In genomic region chr19:3785464-3785937, GRCh38 we compare ENCODE assay signal across 10 cellular contexts. TPM values are rescaled to one million over a fixed set of nuclear protein-coding genes. Genes with fewer than 3 reads are reported as not detected.
DNase-seq lines count a peak whose midpoint lies in the region; ATAC-seq and TF ChIP-seq lines count a peak whose summit lies in the region.
"Had no signal": no experiment of that assay in that cellular context is flagged by ENCODE, and none has a peak within 500 bp of the region (broad histone marks: within the 10 kb centered on the region; RNA-seq: fewer than 3 reads in every experiment).

No MANE protein-coding gene starts in this region.

- H3K27ac ChIP-seq in suprapubic skin (no peak overlapping the region), PC-3 (ENCODE audit: low read length) (no peak overlapping the region)
- H3K27ac ChIP-seq: BLaER1 had no signal

- intact Hi-C loops in activated naive CD4-positive, alpha-beta T cell treated with anti-CD3 and anti-CD28 coated beads for 36 hours (cut with micrococcal nuclease): no loop called here
- intact Hi-C loops in PC-3 (cut with micrococcal nuclease): no loop called here

- no peaks in the 10 kb centered on the region for H3K9me2 ChIP-seq in PC-3 (replicated peaks; ENCODE audit: low read length)

- H3K4me1 ChIP-seq in suprapubic skin (peaks cover 13% of the 10 kb centered on the region), PC-3 (ENCODE audit: insufficient read depth, low read length) (no peaks in the 10 kb centered on the region)

- POLR2A ChIA-PET in PC-3 (lab: Charles Lee; ENCODE audit: unreplicated experiment): no interaction called here

- peak; percentile 36 for ATAC-seq in memory B cell (ENCODE audit: low read depth)
- no peak for ATAC-seq in PC-3

- no peak for TF ChIP-seq EP300 in suprapubic skin (IDR thresholded peaks at IDR 0.05)

- TF ChIP-seq CTCF in suprapubic skin (IDR thresholded peaks at IDR 0.05) (no peak), PC-3 (conservative IDR thresholded peaks at IDR 0.05; ENCODE audit: low read depth, low read length) (no peak)

- peaks cover 5% of the 10 kb centered on the region for H3K4me1 Mint-ChIP-seq in T-helper 1 cell treated with Interleukin-12 subunit alpha and Interleukin-12 subunit beta and Interleukin-4 antibody, amounts not matched to agents 30 μg/mL and 1 μg/mL, for 36 hours (ENCODE audit: low read depth)
- peaks cover 7% of the 10 kb centered on the region for H3K4me1 Mint-ChIP-seq in activated naive CD4-positive, alpha-beta T cell treated with anti-CD3 and anti-CD28 coated beads for 36 hours (ENCODE audit: low read depth)
- peaks cover 4% of the 10 kb centered on the region for H3K4me1 Mint-ChIP-seq in memory B cell

- H3K27me3 ChIP-seq in suprapubic skin: peaks cover 55% of the 10 kb centered on the region
- H3K27me3 ChIP-seq in PC-3 (ENCODE audit: low read length): no peaks in the 10 kb centered on the region

- H3K36me3 ChIP-seq in suprapubic skin (no peaks in the 10 kb centered on the region), PC-3 (ENCODE audit: low read depth, low read length) (no peaks in the 10 kb centered on the region)
- H3K36me3 ChIP-seq: BLaER1 had no signal

- H2AFZ ChIP-seq in PC-3 (ENCODE audit: low read length): no peak overlapping the region

- H4K20me1 ChIP-seq in PC-3 (ENCODE audit: low read length): no peaks in the 10 kb centered on the region

- H3K4me3 ChIP-seq in suprapubic skin: peak overlapping the region; percentile 53
- no peak overlapping the region for H3K4me3 ChIP-seq in PC-3 (ENCODE audit: low read length)
- H3K4me3 ChIP-seq: BLaER1 had no signal

- H3K4me3 Mint-ChIP-seq in T-helper 1 cell treated with Interleukin-12 subunit alpha and Interleukin-12 subunit beta and Interleukin-4 antibody, amounts not matched to agents 30 μg/mL and 1 μg/mL, for 36 hours: peak overlapping the region; percentile 57
- peak overlapping the region; percentile 79 for H3K4me3 Mint-ChIP-seq in activated naive CD4-positive, alpha-beta T cell treated with anti-CD3 and anti-CD28 coated beads for 36 hours
- H3K4me3 Mint-ChIP-seq in memory B cell: peak overlapping the region; percentile 57

- no peaks in the 10 kb centered on the region for H3K79me2 ChIP-seq in PC-3 (ENCODE audit: low read length)

- H3K27me3 Mint-ChIP-seq in T-helper 1 cell treated with Interleukin-12 subunit alpha and Interleukin-12 subunit beta and Interleukin-4 antibody, amounts not matched to agents 30 μg/mL and 1 μg/mL, for 36 hours (ENCODE audit: low read depth): peaks cover 28% of the 10 kb centered on the region
- no peaks in the 10 kb centered on the region for H3K27me3 Mint-ChIP-seq in activated naive CD4-positive, alpha-beta T cell treated with anti-CD3 and anti-CD28 coated beads for 36 hours (ENCODE audit: low read depth)
- peaks cover 15% of the 10 kb centered on the region for H3K27me3 Mint-ChIP-seq in memory B cell

- TF ChIP-seq POLR2A in suprapubic skin (IDR thresholded peaks at IDR 0.05): no peak

- CTCF ChIA-PET in activated naive CD4-positive, alpha-beta T cell treated with anti-CD3 and anti-CD28 coated beads for 36 hours (lab: Charles Lee): interaction anchor here (1.0 kb wide), 1 partner anchor 11 kb away, joined by 3 read pairs; no protein-coding TSS in a partner anchor
- CTCF ChIA-PET in PC-3 (lab: Charles Lee): no interaction called here

- peaks cover 19% of the 10 kb centered on the region for H3K9me3 Mint-ChIP-seq in T-helper 1 cell treated with Interleukin-12 subunit alpha and Interleukin-12 subunit beta and Interleukin-4 antibody, amounts not matched to agents 30 μg/mL and 1 μg/mL, for 36 hours
- H3K9me3 Mint-ChIP-seq in activated naive CD4-positive, alpha-beta T cell treated with anti-CD3 and anti-CD28 coated beads for 36 hours: peaks cover 16% of the 10 kb centered on the region
- H3K9me3 Mint-ChIP-seq in memory B cell: peaks cover 9% of the 10 kb centered on the region

- no peak overlapping the region for H3K4me2 ChIP-seq in PC-3 (ENCODE audit: low read length)

- H3F3A ChIP-seq in PC-3 (ENCODE audit: low read length, unreplicated experiment): no peaks in the 10 kb centered on the region

- DNase-seq in T-helper 1 cell (no peak), memory B cell (ENCODE audit: low spot score in 2 of 2) (no peak), suprapubic skin (ENCODE audit: low spot score in 2 of 2) (no peak), dedifferentiated amniotic fluid mesenchymal stem cell (ENCODE audit: extremely low spot score) (no peak), PC-3 (no peak)
- DNase-seq in activated naive CD4-positive, alpha-beta T cell treated with anti-CD3 and anti-CD28 coated beads for 36 hours: peak; percentile 16
- DNase-seq in activated effector memory CD4-positive, alpha-beta T cell treated with anti-CD3 and anti-CD28 coated beads, Interleukin-2, amount 50 U/mL, for 16 hours: no peak

- H3K36me3 Mint-ChIP-seq in T-helper 1 cell treated with Interleukin-12 subunit alpha and Interleukin-12 subunit beta and Interleukin-4 antibody, amounts not matched to agents 30 μg/mL and 1 μg/mL, for 36 hours (ENCODE audit: low read depth): peaks cover 8% of the 10 kb centered on the region
- H3K36me3 Mint-ChIP-seq in activated naive CD4-positive, alpha-beta T cell treated with anti-CD3 and anti-CD28 coated beads for 36 hours (ENCODE audit: low read depth): peaks cover 31% of the 10 kb centered on the region
- H3K36me3 Mint-ChIP-seq in memory B cell: peaks cover 9% of the 10 kb centered on the region

- BruUV-seq in PC-3 (replicated peaks; lab: Mats Ljungman, UMichigan): no TSS peak

- WGBS in suprapubic skin: 2% methylated on average over 32 of the region's 47 CpGs

- H3K27ac Mint-ChIP-seq in T-helper 1 cell treated with Interleukin-12 subunit alpha and Interleukin-12 subunit beta and Interleukin-4 antibody, amounts not matched to agents 30 μg/mL and 1 μg/mL, for 36 hours: no peak overlapping the region
- no peak overlapping the region for H3K27ac Mint-ChIP-seq in activated naive CD4-positive, alpha-beta T cell treated with anti-CD3 and anti-CD28 coated beads for 36 hours
- no peak overlapping the region for H3K27ac Mint-ChIP-seq in memory B cell

- no peak overlapping the region for H3K9ac ChIP-seq in PC-3 (ENCODE audit: low read length)
- H3K9ac ChIP-seq: BLaER1 had no signal

- H3K9me3 ChIP-seq in suprapubic skin (peaks cover 22% of the 10 kb centered on the region), PC-3 (ENCODE audit: low read length) (0 out of 2 replicates have a peak, but pooled peaks cover 13% of the 10 kb centered on the region)

RNA-seq across cellular contexts. Expression of gene MATK, which starts 0.7 kb away (rescaled TPM):
- 10 to 100 TPM; 12.7 to 13.7 TPM for total RNA-seq in activated naive CD4-positive, alpha-beta T cell treated with anti-CD3 and anti-CD28 coated beads for 36 hours
- total RNA-seq in suprapubic skin (1 to 10 TPM in 3 of 4 donors, under 1 TPM in 1; 0.57 to 5.4 (median 2.0) TPM), PC-3 (2014; rRNA removed) (not detected in 2 replicates)

RNA-seq across cellular contexts. Expression of gene RAX2, which starts 13.5 kb away (rescaled TPM):
- not detected for total RNA-seq in activated naive CD4-positive, alpha-beta T cell treated with anti-CD3 and anti-CD28 coated beads for 36 hours
- total RNA-seq in suprapubic skin (not detected), PC-3 (2014; rRNA removed) (not detected in 2 replicates)
- total RNA-seq: subcutaneous adipose tissue had no signal

RNA-seq across cellular contexts. Expression of gene MRPL54, which starts 23.0 kb away (rescaled TPM):
- total RNA-seq in activated naive CD4-positive, alpha-beta T cell treated with anti-CD3 and anti-CD28 coated beads for 36 hours: 10 to 100 TPM; 71.4 to 77.0 TPM
- total RNA-seq in suprapubic skin (10 to 100 TPM; 41.5 to 92.6 (median 63.7) TPM), PC-3 (2014; rRNA removed) (73.9 and 80.8 TPM in 2 replicates)

RNA-seq across cellular contexts. Expression of gene APBA3, which starts 24.0 kb away (rescaled TPM):
- total RNA-seq in activated naive CD4-positive, alpha-beta T cell treated with anti-CD3 and anti-CD28 coated beads for 36 hours: 10 to 100 TPM; 28.6 to 30.0 TPM
- total RNA-seq in suprapubic skin (10 to 100 TPM; 19.8 to 55.0 (median 25.8) TPM), PC-3 (2014; rRNA removed) (21.4 and 23.9 TPM in 2 replicates)
